14 cellular contexts compared by ENCODE assay signal in genomic region chr2:144711546-144712276, GRCh38.
DNase-seq lines count a peak whose midpoint lies in the region; ATAC-seq and TF ChIP-seq lines count a peak whose summit lies in the region.
"Had no signal": no experiment of that assay in that cellular context is flagged by ENCODE, and none has a peak within 500 bp of the region (broad histone marks: within the 10 kb centered on the region; RNA-seq: fewer than 3 reads in every experiment).

No MANE protein-coding gene starts in this region.

- H3K4me1 ChIP-seq in SK-N-SH (ENCODE audit: control insufficient read depth in 1 of 2, insufficient read depth in 2 of 2, low read depth in 1 of 2, low read length in 1 of 2) (peaks cover 0 to 8% of the 10 kb centered on the region in 2 experiments; a peak in 2 of 4 replicates), iPS-20b (ENCODE audit: insufficient read depth, low read length) (peaks cover 19% of the 10 kb centered on the region; the same call in 1 of the 2 replicates), thoracic aorta (ENCODE audit: control insufficient read depth in 1 of 2, low read depth in 2 of 2) (peaks cover 27 to 40% of the 10 kb centered on the region in 2 donors), stomach (no peaks in the 10 kb centered on the region)

- TF ChIP-seq CTCF in NB4 (IDR thresholded peaks at IDR 0.05; ENCODE audit: low read depth, low read length): no peak
- TF ChIP-seq CTCF in SK-N-SH (IDR thresholded peaks at IDR 0.05): no peak
- no peak for TF ChIP-seq CTCF in thoracic aorta (IDR thresholded peaks at IDR 0.05)
- no peak for TF ChIP-seq CTCF in stomach (IDR thresholded peaks at IDR 0.05)

- no peak for TF ChIP-seq RAD21 in SK-N-SH (IDR thresholded peaks at IDR 0.05; ENCODE audit: low read length)

- no peaks in the 10 kb centered on the region for H3K27me3 ChIP-seq in SK-N-SH (ENCODE audit: insufficient read depth)
- no peaks in the 10 kb centered on the region for H3K27me3 ChIP-seq in iPS-20b (ENCODE audit: insufficient read depth, low read length)
- H3K27me3 ChIP-seq in thoracic aorta (replicated peaks; ENCODE audit: insufficient read depth): no peaks in the 10 kb centered on the region
- no peaks in the 10 kb centered on the region for H3K27me3 ChIP-seq in stomach
- H3K27me3 ChIP-seq: transverse colon had no signal

- no peaks in the 10 kb centered on the region for H3K79me2 ChIP-seq in SK-N-SH (ENCODE audit: insufficient read depth)

- H3K4me3 ChIP-seq in NB4 (ENCODE audit: low read depth, low read length): no peak overlapping the region
- H3K4me3 ChIP-seq in SK-N-SH (ENCODE audit: low read depth in 2 of 2, low read length in 1 of 2): no peak overlapping the region
- H3K4me3 ChIP-seq in iPS-20b (ENCODE audit: low read length): 0 out of 2 replicates have a peak overlapping the region, but pooled peaks have one; percentile 4
- H3K4me3 ChIP-seq in thoracic aorta: no peak overlapping the region
- H3K4me3 ChIP-seq in stomach: no peak overlapping the region
- H3K4me3 ChIP-seq: skin epidermis, transverse colon had no signal

- H2AFZ ChIP-seq in SK-N-SH (ENCODE audit: low read depth): no peak overlapping the region

- DNase-seq in NB4 (ENCODE audit: low read depth) (peak; percentile 52), SK-N-SH (peak; percentile 2), thoracic aorta (ENCODE audit: low spot score) (no peak), mucosa of gallbladder (ENCODE audit: low spot score) (no peak), stomach (no peak)
- DNase-seq: activated CD4-positive, alpha-beta T cell treated with anti-CD3 and anti-CD28 coated beads, Interleukin-2, amount 10 ng/mL, durations not matched to agents 24 days and 14 days; activated naive CD4-positive, alpha-beta T cell treated with Interleukin-2 at 50 U/mL for 16 hours; islet precursor cell; Right ventricle myocardium superior; T1000; transverse colon had no signal

- intact Hi-C loops in stomach (cut with DNase I; ENCODE audit: low total_unique reads): no loop called here

- peaks cover 4% of the 10 kb centered on the region for H3F3A ChIP-seq in SK-N-SH (replicated peaks; ENCODE audit: insufficient read depth)

- no peak overlapping the region for H3K4me2 ChIP-seq in SK-N-SH

- H4K20me1 ChIP-seq in SK-N-SH (ENCODE audit: insufficient read depth): no peaks in the 10 kb centered on the region

- no peaks in the 10 kb centered on the region for H3K36me3 ChIP-seq in SK-N-SH (replicated peaks in 1 of 2; ENCODE audit: control insufficient read depth in 1 of 2, insufficient read depth in 2 of 2, low read length in 1 of 2)
- H3K36me3 ChIP-seq in iPS-20b (ENCODE audit: insufficient read depth, low read depth, low read length): no peaks in the 10 kb centered on the region
- no peaks in the 10 kb centered on the region for H3K36me3 ChIP-seq in thoracic aorta
- no peaks in the 10 kb centered on the region for H3K36me3 ChIP-seq in stomach
- H3K36me3 ChIP-seq: transverse colon had no signal

- 83% methylated on average over 8 of the region's 8 CpGs for WGBS in SK-N-SH (ENCODE audit: low lambda C conversion rate)
- WGBS in stomach, 5 donors: 71 to 80% (median 75%) methylated on average over 8 of the region's 8 CpGs

- CTCF ChIA-PET in SK-N-SH (lab: Yijun Ruan, JAX): interaction anchor here (0.9 kb wide), 1 partner anchor 1279 kb away, joined by 4 read pairs; no protein-coding TSS in a partner anchor

- H3K9ac ChIP-seq in SK-N-SH (no peak overlapping the region), iPS-20b (ENCODE audit: low read depth, low read length) (no peak overlapping the region)

- H3K9me2 ChIP-seq in SK-N-SH: no peaks in the 10 kb centered on the region

- H3K27ac ChIP-seq in SK-N-SH (ENCODE audit: low read depth in 2 of 2, low read length in 1 of 2) (peak overlapping the region in 1 of 2 experiments; percentile 75; a peak in 2 of 4 replicates), iPS-20b (ENCODE audit: low read length) (no peak overlapping the region), thoracic aorta (peak overlapping the region; percentile 48 to 52), stomach (no peak overlapping the region)
- H3K27ac ChIP-seq: skin epidermis had no signal

- TF ChIP-seq POLR2A in NB4 (IDR thresholded peaks at IDR 0.05; ENCODE audit: extremely low read depth, insufficient read length): no peak
- no peak for TF ChIP-seq POLR2A in stomach (IDR thresholded peaks at IDR 0.05)

- ATAC-seq in thoracic aorta (ENCODE audit: insufficient number of reproducible peaks, low FRiP score, low read depth) (no peak), HG02981 (IDR thresholded peaks at IDR 0.05; ENCODE audit: unreplicated experiment) (no peak)

- POLR2A ChIA-PET in SK-N-SH (lab: Yijun Ruan, JAX): no interaction called here

- TF ChIP-seq EP300 in SK-N-SH (IDR thresholded peaks at IDR 0.05; ENCODE audit: borderline replicate concordance in 1 of 2, low read depth in 1 of 2, low read length in 1 of 2) (peak in 1 of 2 experiments; percentile 61; a peak in 1 of 4 replicates), stomach (IDR thresholded peaks at IDR 0.05) (no peak)

- no peaks in the 10 kb centered on the region for H3K9me3 ChIP-seq in SK-N-SH
- no peaks in the 10 kb centered on the region for H3K9me3 ChIP-seq in iPS-20b (ENCODE audit: insufficient read depth, low read depth, low read length)
- H3K9me3 ChIP-seq in thoracic aorta: no peaks in the 10 kb centered on the region
- H3K9me3 ChIP-seq in stomach: no peaks in the 10 kb centered on the region
- H3K9me3 ChIP-seq: transverse colon had no signal

TF ChIP-seq in SK-N-SH, 30 proteins besides CTCF, POLR2A, EP300 and RAD21:
- no peak for TF ChIP-seq ELF1 (IDR thresholded peaks at IDR 0.05)
- TF ChIP-seq USF1 (IDR thresholded peaks at IDR 0.05; ENCODE audit: borderline replicate concordance, low read depth): no peak
- TF ChIP-seq REST (IDR thresholded peaks at IDR 0.05; ENCODE audit: low read depth, low read length): no peak
- no peak for TF ChIP-seq YY1 (IDR thresholded peaks at IDR 0.05; ENCODE audit: low read depth)
- TF ChIP-seq FOXJ3 (CRISPR knock-in tag; IDR thresholded peaks at IDR 0.05): no peak
- no peak for TF ChIP-seq JUND (IDR thresholded peaks at IDR 0.05)
- TF ChIP-seq GABPA (IDR thresholded peaks at IDR 0.05; ENCODE audit: low read depth): no peak
- TF ChIP-seq NRF1 (IDR thresholded peaks at IDR 0.05; ENCODE audit: low read depth, low read length): no peak
- no peak for TF ChIP-seq GATA2 (CRISPR knock-in tag; IDR thresholded peaks at IDR 0.05)
- no peak for TF ChIP-seq RXRA (IDR thresholded peaks at IDR 0.05; ENCODE audit: borderline replicate concordance, low read depth)
- no peak for TF ChIP-seq MAX (IDR thresholded peaks at IDR 0.05; ENCODE audit: low read depth)
- TF ChIP-seq TCF12 (IDR thresholded peaks at IDR 0.05): no peak
- TF ChIP-seq SIN3A (IDR thresholded peaks at IDR 0.05; ENCODE audit: borderline replicate concordance, low read depth, low read length): no peak
- no peak for TF ChIP-seq FOXM1 (IDR thresholded peaks at IDR 0.05; ENCODE audit: low read depth)
- no peak for TF ChIP-seq POLR2AphosphoS5 (IDR thresholded peaks at IDR 0.05; ENCODE audit: low read depth, low read length)
- no peak for TF ChIP-seq RFX5 (IDR thresholded peaks at IDR 0.05; ENCODE audit: low read length)
- no peak for TF ChIP-seq MXI1 (IDR thresholded peaks at IDR 0.05; ENCODE audit: low read depth, low read length)
- TF ChIP-seq FOSL2 (IDR thresholded peaks at IDR 0.05; ENCODE audit: borderline replicate concordance, low read depth): no peak
- no peak for TF ChIP-seq EZH2phosphoT487 (IDR thresholded peaks at IDR 0.05; ENCODE audit: borderline replicate concordance, low read depth)
- no peak for TF ChIP-seq TEAD4 (IDR thresholded peaks at IDR 0.05; ENCODE audit: borderline replicate concordance, insufficient read depth)

Comparison
In these comparisons a context has a peak if more than half of its experiments do, and no peak if none do; other contexts are left out.
1. DNase-seq: peak in NB4 (single experiment) and SK-N-SH (single experiment); none in thoracic aorta (single experiment), mucosa of gallbladder (single experiment) and stomach (single experiment).
2. H3K27ac ChIP-seq: peak in thoracic aorta (2 of 2); none in iPS-20b (single experiment) and stomach (0 of 5).